ENCODE assay signal across 32 cellular contexts in genomic region chr7:38870147-38870546, GRCh38.
"Had no signal": no experiment of that assay in that cellular context is flagged by ENCODE, and none has a peak within 500 bp of the region (broad histone marks: within the 10 kb centered on the region; RNA-seq: fewer than 3 reads in every experiment).

No MANE protein-coding gene starts in this region.

- H3K9me3 Mint-ChIP-seq: activated naive CD4-positive, alpha-beta T cell treated with anti-CD3 and anti-CD28 coated beads, Interleukin-2, amount 50 U/mL, for 24 hours; activated T-cell treated with anti-CD3 and anti-CD28 coated beads, Interleukin-2, amount 50 U/mL, for 24 hours; activated T-helper 1 cell treated with anti-CD3 and anti-CD28 coated beads, Interleukin-12 subunit alpha, Interleukin-12 subunit beta, Interleukin-2, Interleukin-4 antibody, amounts not matched to agents 30 ng/mL and 10 ng/mL and 1 ng/mL, durations not matched to agents 14 hours and 24 hours and 36 hours; T-cell had no signal

- ATAC-seq: activated CD8-positive, alpha-beta T cell treated with anti-CD3 and anti-CD28 coated beads, Interleukin-2, amount 10 ng/mL, durations not matched to agents 7 days and 5 days; body of pancreas; PC-3; T-cell had no signal

- DNase-seq: activated CD4-positive, alpha-beta T cell treated with anti-CD3 and anti-CD28 coated beads for 4 hours; activated CD4-positive, alpha-beta T cell treated with anti-CD3 and anti-CD28 coated beads, Interleukin-2, amount 50 U/mL, for 4 hours; activated CD4-positive, CD25-positive, alpha-beta regulatory T cell; activated CD8-positive, alpha-beta memory T cell treated with anti-CD3 and anti-CD28 coated beads, Interleukin-2, amount 50 U/mL, for 48 hours; activated CD8-positive, alpha-beta T cell treated with anti-CD3 and anti-CD28 coated beads, Interleukin-2, amount 10 ng/mL, durations not matched to agents 7 days and 5 days; activated effector memory CD4-positive, alpha-beta T cell treated with Interleukin-2 at 50 U/mL for 16 hours; activated naive CD4-positive, alpha-beta T cell; activated T-cell treated with anti-CD3 and anti-CD28 coated beads, Interleukin-2, amount 50 U/mL, for 24 hours; amniotic stem cell; body of pancreas; central memory CD4-positive, alpha-beta T cell; MV-4-11; NCI-H1092 treated with DMSO at 0.1 percent for 48 hours; NCI-H1417 treated with DMSO at 0.1 percent for 48 hours; NCI-H1694; NCI-H2029; NCI-H2107; NCI-H510A treated with DMSO at 0.1 percent for 48 hours; NCI-H69; PC-3; SHP77; T-cell; T-helper 2 cell; T1000 had no signal

- FAIRE-seq: bronchial epithelial cell, TTC549 had no signal

- H3K9me3 ChIP-seq: ascending aorta, body of pancreas, SJSA1 had no signal

- H3K4me2 ChIP-seq: KMS-11 had no signal

- H3K27me3 ChIP-seq: ascending aorta, body of pancreas, SJSA1 had no signal

- H3K4me1 ChIP-seq: ascending aorta, SJSA1 had no signal

- H3K27ac Mint-ChIP-seq: activated CD8-positive, alpha-beta T cell treated with anti-CD3 and anti-CD28 coated beads, Interleukin-2, amount 10 ng/mL, durations not matched to agents 7 days and 5 days; activated naive CD4-positive, alpha-beta T cell treated with anti-CD3 and anti-CD28 coated beads, Interleukin-2, amount 50 U/mL, for 24 hours; activated T-cell treated with anti-CD3 and anti-CD28 coated beads, Interleukin-2, amount 50 U/mL, for 24 hours; activated T-helper 1 cell treated with anti-CD3 and anti-CD28 coated beads, Interleukin-12 subunit alpha, Interleukin-12 subunit beta, Interleukin-2, Interleukin-4 antibody, amounts not matched to agents 30 ng/mL and 10 ng/mL and 1 ng/mL, durations not matched to agents 14 hours and 24 hours and 36 hours; T-cell had no signal

- H3K9ac ChIP-seq: KMS-11 had no signal

- H3K27ac ChIP-seq: ascending aorta, body of pancreas, KMS-11, SJSA1, VCaP had no signal

- H3K27me3 Mint-ChIP-seq: activated naive CD4-positive, alpha-beta T cell treated with anti-CD3 and anti-CD28 coated beads, Interleukin-2, amount 50 U/mL, for 24 hours; activated T-cell treated with anti-CD3 and anti-CD28 coated beads, Interleukin-2, amount 50 U/mL, for 24 hours; T-cell had no signal

- H3K4me3 Mint-ChIP-seq: activated CD8-positive, alpha-beta T cell treated with anti-CD3 and anti-CD28 coated beads, Interleukin-2, amount 10 ng/mL, durations not matched to agents 7 days and 5 days; activated naive CD4-positive, alpha-beta T cell treated with anti-CD3 and anti-CD28 coated beads, Interleukin-2, amount 50 U/mL, for 24 hours; activated T-cell treated with anti-CD3 and anti-CD28 coated beads, Interleukin-2, amount 50 U/mL, for 24 hours; activated T-helper 1 cell treated with anti-CD3 and anti-CD28 coated beads, Interleukin-12 subunit alpha, Interleukin-12 subunit beta, Interleukin-2, Interleukin-4 antibody, amounts not matched to agents 30 ng/mL and 10 ng/mL and 1 ng/mL, durations not matched to agents 14 hours and 24 hours and 36 hours; T-cell had no signal

- H3K4me3 ChIP-seq: ascending aorta, body of pancreas, SJSA1 had no signal
